In the genomic region with DNA sequence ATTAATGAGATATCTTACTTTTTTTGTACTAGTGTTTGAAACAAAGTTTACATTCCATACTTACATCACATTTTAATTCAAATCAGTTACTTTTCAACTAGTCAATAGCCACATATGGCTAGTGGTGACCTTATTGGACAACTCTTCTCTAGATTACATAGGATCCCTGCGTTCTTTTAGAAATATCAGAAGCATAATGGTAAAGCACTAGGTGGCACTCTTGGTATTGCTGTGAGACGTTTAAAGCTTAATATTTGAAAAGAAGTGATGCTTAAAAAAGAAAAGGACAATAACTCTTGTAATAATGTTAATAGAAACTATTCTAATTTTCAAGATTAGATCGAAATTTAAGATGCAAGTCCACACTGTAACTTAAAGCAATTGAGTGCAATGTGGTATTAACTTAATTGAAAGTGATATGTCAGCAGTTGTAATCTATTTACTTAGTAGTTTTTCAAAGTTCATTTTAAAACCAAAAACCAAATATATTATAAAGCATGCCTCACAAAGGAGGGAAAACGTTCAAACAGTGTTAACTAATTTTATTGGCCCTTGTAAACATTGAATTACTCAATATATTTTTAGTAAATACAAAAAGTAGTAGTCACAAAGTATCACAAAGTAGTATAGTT, we compare ENCODE assay signal across 10 cellular contexts.
A peak's percentile ranks its signal among the peaks of the same experiment; 100 is the strongest.
DNase-seq lines count a peak whose midpoint lies in the region; ATAC-seq and TF ChIP-seq lines count a peak whose summit lies in the region.
"Had no signal": no experiment of that assay in that cellular context is flagged by ENCODE, and none has a peak within 500 bp of the region (broad histone marks: within the 10 kb centered on the region; RNA-seq: fewer than 3 reads in every experiment).

No MANE protein-coding gene starts in this region.

- peak; percentile 60 for TF ChIP-seq RAD21 in Ishikawa (IDR thresholded peaks at IDR 0.05; ENCODE audit: low read depth)

- DNase-seq in DMS53 (lab: John Stamatoyannopoulos, UW) (peak; percentile 80), WERI-Rb-1 (no peak), lung microvascular endothelial cell (ENCODE audit: low read depth in 2 of 2) (peak; percentile 3 to 33), DMS79 (lab: John Stamatoyannopoulos, UW) (no peak)
- DNase-seq: activated CD8-positive, alpha-beta memory T cell treated with anti-CD3 and anti-CD28 coated beads, Interleukin-2, amount 10 ng/mL, durations not matched to agents 7 days and 5 days; hippocampal formation had no signal

- H3K36me3 ChIP-seq in WERI-Rb-1 = no peaks in the 10 kb centered on the region

- H3K4me3 ChIP-seq in WERI-Rb-1 (ENCODE audit: low read depth, low read length) = no peak overlapping the region

- no peak overlapping the region for H3K27ac ChIP-seq in WERI-Rb-1

- no peaks in the 10 kb centered on the region for H3K27me3 ChIP-seq in WERI-Rb-1 (ENCODE audit: insufficient read depth, low read depth, severe bottlenecking)

- no peak for ATAC-seq in GM19395 (IDR thresholded peaks at IDR 0.05; ENCODE audit: unreplicated experiment)
- ATAC-seq in GM18519 (IDR thresholded peaks at IDR 0.05; ENCODE audit: low FRiP score, unreplicated experiment) = no peak
- no peak for ATAC-seq in GM18870 (IDR thresholded peaks at IDR 0.05; ENCODE audit: unreplicated experiment)
- ATAC-seq: activated CD8-positive, alpha-beta memory T cell treated with anti-CD3 and anti-CD28 coated beads, Interleukin-2, amount 10 ng/mL, durations not matched to agents 7 days and 5 days had no signal

- H3K9me3 ChIP-seq in WERI-Rb-1 (ENCODE audit: severe bottlenecking) = no peaks in the 10 kb centered on the region

- TF ChIP-seq EP300 in Ishikawa (IDR thresholded peaks at IDR 0.05; ENCODE audit: borderline replicate concordance) = no peak

- peak; percentile 24; the same call in 1 of the 2 replicates for TF ChIP-seq CTCF in WERI-Rb-1 (IDR thresholded peaks at IDR 0.05; ENCODE audit: low read depth, low read length)

TF ChIP-seq in Ishikawa, 13 proteins besides CTCF, POLR2A, EP300 and RAD21:
- TF ChIP-seq TAF1 (IDR thresholded peaks at IDR 0.05; ENCODE audit: low read depth) = no peak
- TF ChIP-seq, protein P1, sequence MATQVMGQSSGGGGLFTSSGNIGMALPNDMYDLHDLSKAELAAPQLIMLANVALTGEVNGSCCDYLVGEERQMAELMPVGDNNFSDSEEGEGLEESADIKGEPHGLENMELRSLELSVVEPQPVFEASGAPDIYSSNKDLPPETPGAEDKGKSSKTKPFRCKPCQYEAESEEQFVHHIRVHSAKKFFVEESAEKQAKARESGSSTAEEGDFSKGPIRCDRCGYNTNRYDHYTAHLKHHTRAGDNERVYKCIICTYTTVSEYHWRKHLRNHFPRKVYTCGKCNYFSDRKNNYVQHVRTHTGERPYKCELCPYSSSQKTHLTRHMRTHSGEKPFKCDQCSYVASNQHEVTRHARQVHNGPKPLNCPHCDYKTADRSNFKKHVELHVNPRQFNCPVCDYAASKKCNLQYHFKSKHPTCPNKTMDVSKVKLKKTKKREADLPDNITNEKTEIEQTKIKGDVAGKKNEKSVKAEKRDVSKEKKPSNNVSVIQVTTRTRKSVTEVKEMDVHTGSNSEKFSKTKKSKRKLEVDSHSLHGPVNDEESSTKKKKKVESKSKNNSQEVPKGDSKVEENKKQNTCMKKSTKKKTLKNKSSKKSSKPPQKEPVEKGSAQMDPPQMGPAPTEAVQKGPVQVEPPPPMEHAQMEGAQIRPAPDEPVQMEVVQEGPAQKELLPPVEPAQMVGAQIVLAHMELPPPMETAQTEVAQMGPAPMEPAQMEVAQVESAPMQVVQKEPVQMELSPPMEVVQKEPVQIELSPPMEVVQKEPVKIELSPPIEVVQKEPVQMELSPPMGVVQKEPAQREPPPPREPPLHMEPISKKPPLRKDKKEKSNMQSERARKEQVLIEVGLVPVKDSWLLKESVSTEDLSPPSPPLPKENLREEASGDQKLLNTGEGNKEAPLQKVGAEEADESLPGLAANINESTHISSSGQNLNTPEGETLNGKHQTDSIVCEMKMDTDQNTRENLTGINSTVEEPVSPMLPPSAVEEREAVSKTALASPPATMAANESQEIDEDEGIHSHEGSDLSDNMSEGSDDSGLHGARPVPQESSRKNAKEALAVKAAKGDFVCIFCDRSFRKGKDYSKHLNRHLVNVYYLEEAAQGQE (IDR thresholded peaks at IDR 0.05; ENCODE audit: low read depth) = no peak
- no peak for TF ChIP-seq EGR1 (IDR thresholded peaks at IDR 0.05)
- TF ChIP-seq ZBTB7A (IDR thresholded peaks at IDR 0.05; ENCODE audit: low read depth) = no peak
- no peak for TF ChIP-seq CEBPB (IDR thresholded peaks at IDR 0.05)
- TF ChIP-seq, protein P2, sequence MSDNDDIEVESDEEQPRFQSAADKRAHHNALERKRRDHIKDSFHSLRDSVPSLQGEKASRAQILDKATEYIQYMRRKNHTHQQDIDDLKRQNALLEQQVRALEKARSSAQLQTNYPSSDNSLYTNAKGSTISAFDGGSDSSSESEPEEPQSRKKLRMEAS (IDR thresholded peaks at IDR 0.05) = no peak

Comparison
In these comparisons a context has a peak if more than half of its experiments do, and no peak if none do; other contexts are left out.
1. DNase-seq: peak in DMS53 (single experiment) and lung microvascular endothelial cell (2 of 2); none in WERI-Rb-1 (single experiment) and DMS79 (single experiment).